Comparison of ENCODE assay signal across 1 cellular context in the genomic region with DNA sequence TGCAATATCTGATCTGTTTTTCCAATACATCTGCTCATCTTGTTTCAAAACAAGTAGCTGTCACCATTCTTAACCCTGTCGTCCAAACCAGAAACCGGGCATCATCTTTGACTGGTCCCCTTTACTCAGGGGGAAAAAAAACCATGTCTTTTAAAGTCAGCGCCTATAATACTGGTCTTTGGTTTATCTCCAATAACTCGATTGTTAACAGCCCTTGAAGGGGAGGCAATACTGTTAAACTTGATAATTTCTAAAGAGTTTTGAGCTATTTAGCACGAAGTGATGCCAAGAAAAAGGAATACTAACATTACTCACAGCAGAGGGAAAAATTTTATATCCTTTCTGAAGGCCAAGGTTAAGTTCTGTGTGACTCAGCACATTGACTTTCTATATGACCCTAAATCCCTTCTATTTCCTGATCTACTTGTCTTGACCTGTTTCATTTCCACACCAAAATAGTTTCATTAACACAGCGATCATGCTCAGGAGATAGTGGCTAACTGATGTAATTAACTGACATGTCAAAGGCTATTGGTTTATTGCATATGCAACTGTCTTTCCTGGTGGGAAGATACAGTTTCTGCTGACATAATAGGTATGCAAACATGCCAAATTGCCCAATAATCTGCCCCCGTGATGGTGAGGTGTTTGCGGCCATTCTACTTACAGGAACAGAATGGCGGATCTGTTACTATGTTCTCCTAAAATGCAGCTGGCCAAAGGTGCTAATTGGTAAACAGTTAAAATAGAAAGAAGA.
TF ChIP-seq lines count a peak whose summit lies in the region.

No MANE protein-coding gene starts in this region.

TF ChIP-seq in K562, 482 proteins besides CTCF, POLR2A, EP300 and RAD21 (continued from another document and continues in another):
- TF ChIP-seq, protein P1, sequence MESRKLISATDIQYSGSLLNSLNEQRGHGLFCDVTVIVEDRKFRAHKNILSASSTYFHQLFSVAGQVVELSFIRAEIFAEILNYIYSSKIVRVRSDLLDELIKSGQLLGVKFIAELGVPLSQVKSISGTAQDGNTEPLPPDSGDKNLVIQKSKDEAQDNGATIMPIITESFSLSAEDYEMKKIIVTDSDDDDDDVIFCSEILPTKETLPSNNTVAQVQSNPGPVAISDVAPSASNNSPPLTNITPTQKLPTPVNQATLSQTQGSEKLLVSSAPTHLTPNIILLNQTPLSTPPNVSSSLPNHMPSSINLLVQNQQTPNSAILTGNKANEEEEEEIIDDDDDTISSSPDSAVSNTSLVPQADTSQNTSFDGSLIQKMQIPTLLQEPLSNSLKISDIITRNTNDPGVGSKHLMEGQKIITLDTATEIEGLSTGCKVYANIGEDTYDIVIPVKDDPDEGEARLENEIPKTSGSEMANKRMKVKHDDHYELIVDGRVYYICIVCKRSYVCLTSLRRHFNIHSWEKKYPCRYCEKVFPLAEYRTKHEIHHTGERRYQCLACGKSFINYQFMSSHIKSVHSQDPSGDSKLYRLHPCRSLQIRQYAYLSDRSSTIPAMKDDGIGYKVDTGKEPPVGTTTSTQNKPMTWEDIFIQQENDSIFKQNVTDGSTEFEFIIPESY (CRISPR knock-in tag; IDR thresholded peaks at IDR 0.05): peak; percentile 48
- TF ChIP-seq BCOR (IDR thresholded peaks at IDR 0.05) (no peak), CBFB (CRISPR knock-in tag; IDR thresholded peaks at IDR 0.05) (no peak), ESRRA (IDR thresholded peaks at IDR 0.05; ENCODE audit: borderline replicate concordance, low read depth) (peak; percentile 66), ZBTB7A (IDR thresholded peaks at IDR 0.05; ENCODE audit: borderline replicate concordance, control insufficient read depth, low read depth, low read length) (no peak), ZNF644 (tag; IDR thresholded peaks at IDR 0.05; ENCODE audit: low read depth) (peak; percentile 35; the same call in 1 of the 2 replicates), MCM3 (IDR thresholded peaks at IDR 0.05) (no peak), C11orf30 (IDR thresholded peaks at IDR 0.05; ENCODE audit: low read depth) (peak; percentile 94), ZNF740 (CRISPR knock-in tag; IDR thresholded peaks at IDR 0.05) (no peak), ZNF740 (tag; IDR thresholded peaks at IDR 0.05) (no peak), NBN (IDR thresholded peaks at IDR 0.05; ENCODE audit: low read depth) (no peak; the same call in 1 of the 2 replicates), TBP (optimal IDR thresholded peaks at IDR 0.05; ENCODE audit: low read depth, low read length) (no peak), KLF6 (CRISPR knock-in tag; IDR thresholded peaks at IDR 0.05; ENCODE audit: borderline replicate concordance) (no peak; the same call in 1 of the 2 replicates), ZNF165 (CRISPR knock-in tag; IDR thresholded peaks at IDR 0.05; ENCODE audit: borderline replicate concordance) (no peak), ZNF12 (CRISPR knock-in tag; IDR thresholded peaks at IDR 0.05) (no peak), SAFB2 (IDR thresholded peaks at IDR 0.05; ENCODE audit: borderline replicate concordance, low read depth, low read length, severe bottlenecking) (no peak), ZNF764 (CRISPR knock-in tag; IDR thresholded peaks at IDR 0.05; ENCODE audit: low read depth) (no peak), MAFF (IDR thresholded peaks at IDR 0.05; ENCODE audit: low read length) (peak; percentile 78), SMARCC2 (IDR thresholded peaks at IDR 0.05; ENCODE audit: low read depth) (peak; percentile 69), ZNF316 (IDR thresholded peaks at IDR 0.05) (peak; percentile 96), NRF1 (conservative IDR thresholded peaks at IDR 0.05 in 1 of 2, IDR thresholded peaks at IDR 0.05 in 1 of 2) (peak; percentile 49 to 65; a peak in 3 of 4 replicates), SMC3 (conservative IDR thresholded peaks at IDR 0.05; ENCODE audit: insufficient read depth, low read depth, low read length) (no peak), NFE2 (IDR thresholded peaks at IDR 0.05; ENCODE audit: low read depth) (peak; percentile 92), ADNP (tag; IDR thresholded peaks at IDR 0.05) (peak; percentile 36; the same call in 1 of the 2 replicates), CXXC5 (CRISPR knock-in tag; IDR thresholded peaks at IDR 0.05) (no peak; the same call in 1 of the 2 replicates), GABPA (tag; conservative IDR thresholded peaks at IDR 0.05; ENCODE audit: low read depth) (peak; percentile 42; the same call in 1 of the 2 replicates), ATF4 (CRISPR knock-in tag; IDR thresholded peaks at IDR 0.05) (peak; percentile 88), EHMT2 (IDR thresholded peaks at IDR 0.05) (no peak), JUND (IDR thresholded peaks at IDR 0.05; ENCODE audit: borderline replicate concordance, low read depth, low read length) (peak; percentile 73; the same call in 1 of the 2 replicates), JUND (tag; IDR thresholded peaks at IDR 0.05; ENCODE audit: borderline replicate concordance, low read depth, low read length) (peak; percentile 65; the same call in 2 of the 3 replicates), ETV1 (tag; conservative IDR thresholded peaks at IDR 0.05; ENCODE audit: low read depth) (peak; percentile 74), DIDO1 (tag; IDR thresholded peaks at IDR 0.05; ENCODE audit: low read depth) (0 out of 2 replicates have a peak, but pooled peaks have one; percentile 17), ZNF143 (CRISPR knock-in tag; IDR thresholded peaks at IDR 0.05) (no peak), ETV6 (IDR thresholded peaks at IDR 0.05; ENCODE audit: borderline replicate concordance in 1 of 2, low read depth in 2 of 2, low read length in 1 of 2) (0 out of 4 replicates have a peak, but pooled peaks of 1 of the 2 experiments have one; percentile 12), ETV6 (CRISPR knock-in tag; IDR thresholded peaks at IDR 0.05; ENCODE audit: borderline replicate concordance) (no peak), ZNF217 (CRISPR knock-in tag; IDR thresholded peaks at IDR 0.05) (no peak), L3MBTL2 (IDR thresholded peaks at IDR 0.05) (0 out of 2 replicates have a peak, but pooled peaks have one; percentile 22), NR2C1 (IDR thresholded peaks at IDR 0.05) (0 out of 2 replicates have a peak, but pooled peaks have one; percentile 19), NR2C1 (tag; IDR thresholded peaks at IDR 0.05) (peak; percentile 79), GATAD2B (IDR thresholded peaks at IDR 0.05; ENCODE audit: borderline replicate concordance) (peak; percentile 69), CEBPG (CRISPR knock-in tag; IDR thresholded peaks at IDR 0.05) (peak; percentile 95), CEBPG (tag; conservative IDR thresholded peaks at IDR 0.05 in 1 of 2, IDR thresholded peaks at IDR 0.05 in 1 of 2) (peak; percentile 98 to 99), EGR1 (conservative IDR thresholded peaks at IDR 0.05) (0 out of 2 replicates have a peak, but pooled peaks have one; percentile 17), PBX2 (CRISPR knock-in tag; IDR thresholded peaks at IDR 0.05; ENCODE audit: low read depth) (no peak), PBX2 (tag; conservative IDR thresholded peaks at IDR 0.05; ENCODE audit: low read depth) (peak; percentile 74), TAF1 (IDR thresholded peaks at IDR 0.05; ENCODE audit: control insufficient read depth, extremely low read depth, insufficient read depth, low read length, severe bottlenecking) (no peak)
- TF ChIP-seq, protein P2, sequence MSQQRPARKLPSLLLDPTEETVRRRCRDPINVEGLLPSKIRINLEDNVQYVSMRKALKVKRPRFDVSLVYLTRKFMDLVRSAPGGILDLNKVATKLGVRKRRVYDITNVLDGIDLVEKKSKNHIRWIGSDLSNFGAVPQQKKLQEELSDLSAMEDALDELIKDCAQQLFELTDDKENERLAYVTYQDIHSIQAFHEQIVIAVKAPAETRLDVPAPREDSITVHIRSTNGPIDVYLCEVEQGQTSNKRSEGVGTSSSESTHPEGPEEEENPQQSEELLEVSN (IDR thresholded peaks at IDR 0.05; ENCODE audit: borderline replicate concordance in 1 of 2, extremely low read depth in 1 of 2, insufficient read depth in 1 of 2, insufficient read length in 1 of 2, low read depth in 1 of 2, low read length in 1 of 2, poor library complexity in 1 of 2, severe bottlenecking in 1 of 2): no peak
- TF ChIP-seq, protein P3, sequence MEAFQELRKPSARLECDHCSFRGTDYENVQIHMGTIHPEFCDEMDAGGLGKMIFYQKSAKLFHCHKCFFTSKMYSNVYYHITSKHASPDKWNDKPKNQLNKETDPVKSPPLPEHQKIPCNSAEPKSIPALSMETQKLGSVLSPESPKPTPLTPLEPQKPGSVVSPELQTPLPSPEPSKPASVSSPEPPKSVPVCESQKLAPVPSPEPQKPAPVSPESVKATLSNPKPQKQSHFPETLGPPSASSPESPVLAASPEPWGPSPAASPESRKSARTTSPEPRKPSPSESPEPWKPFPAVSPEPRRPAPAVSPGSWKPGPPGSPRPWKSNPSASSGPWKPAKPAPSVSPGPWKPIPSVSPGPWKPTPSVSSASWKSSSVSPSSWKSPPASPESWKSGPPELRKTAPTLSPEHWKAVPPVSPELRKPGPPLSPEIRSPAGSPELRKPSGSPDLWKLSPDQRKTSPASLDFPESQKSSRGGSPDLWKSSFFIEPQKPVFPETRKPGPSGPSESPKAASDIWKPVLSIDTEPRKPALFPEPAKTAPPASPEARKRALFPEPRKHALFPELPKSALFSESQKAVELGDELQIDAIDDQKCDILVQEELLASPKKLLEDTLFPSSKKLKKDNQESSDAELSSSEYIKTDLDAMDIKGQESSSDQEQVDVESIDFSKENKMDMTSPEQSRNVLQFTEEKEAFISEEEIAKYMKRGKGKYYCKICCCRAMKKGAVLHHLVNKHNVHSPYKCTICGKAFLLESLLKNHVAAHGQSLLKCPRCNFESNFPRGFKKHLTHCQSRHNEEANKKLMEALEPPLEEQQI (IDR thresholded peaks at IDR 0.05): 0 out of 2 replicates have a peak, but pooled peaks have one; percentile 51
- TF ChIP-seq, protein P4, sequence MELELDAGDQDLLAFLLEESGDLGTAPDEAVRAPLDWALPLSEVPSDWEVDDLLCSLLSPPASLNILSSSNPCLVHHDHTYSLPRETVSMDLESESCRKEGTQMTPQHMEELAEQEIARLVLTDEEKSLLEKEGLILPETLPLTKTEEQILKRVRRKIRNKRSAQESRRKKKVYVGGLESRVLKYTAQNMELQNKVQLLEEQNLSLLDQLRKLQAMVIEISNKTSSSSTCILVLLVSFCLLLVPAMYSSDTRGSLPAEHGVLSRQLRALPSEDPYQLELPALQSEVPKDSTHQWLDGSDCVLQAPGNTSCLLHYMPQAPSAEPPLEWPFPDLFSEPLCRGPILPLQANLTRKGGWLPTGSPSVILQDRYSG (tag; conservative IDR thresholded peaks at IDR 0.05; ENCODE audit: low read depth): 0 out of 2 replicates have a peak, but pooled peaks have one; percentile 58
- TF ChIP-seq, protein P5, sequence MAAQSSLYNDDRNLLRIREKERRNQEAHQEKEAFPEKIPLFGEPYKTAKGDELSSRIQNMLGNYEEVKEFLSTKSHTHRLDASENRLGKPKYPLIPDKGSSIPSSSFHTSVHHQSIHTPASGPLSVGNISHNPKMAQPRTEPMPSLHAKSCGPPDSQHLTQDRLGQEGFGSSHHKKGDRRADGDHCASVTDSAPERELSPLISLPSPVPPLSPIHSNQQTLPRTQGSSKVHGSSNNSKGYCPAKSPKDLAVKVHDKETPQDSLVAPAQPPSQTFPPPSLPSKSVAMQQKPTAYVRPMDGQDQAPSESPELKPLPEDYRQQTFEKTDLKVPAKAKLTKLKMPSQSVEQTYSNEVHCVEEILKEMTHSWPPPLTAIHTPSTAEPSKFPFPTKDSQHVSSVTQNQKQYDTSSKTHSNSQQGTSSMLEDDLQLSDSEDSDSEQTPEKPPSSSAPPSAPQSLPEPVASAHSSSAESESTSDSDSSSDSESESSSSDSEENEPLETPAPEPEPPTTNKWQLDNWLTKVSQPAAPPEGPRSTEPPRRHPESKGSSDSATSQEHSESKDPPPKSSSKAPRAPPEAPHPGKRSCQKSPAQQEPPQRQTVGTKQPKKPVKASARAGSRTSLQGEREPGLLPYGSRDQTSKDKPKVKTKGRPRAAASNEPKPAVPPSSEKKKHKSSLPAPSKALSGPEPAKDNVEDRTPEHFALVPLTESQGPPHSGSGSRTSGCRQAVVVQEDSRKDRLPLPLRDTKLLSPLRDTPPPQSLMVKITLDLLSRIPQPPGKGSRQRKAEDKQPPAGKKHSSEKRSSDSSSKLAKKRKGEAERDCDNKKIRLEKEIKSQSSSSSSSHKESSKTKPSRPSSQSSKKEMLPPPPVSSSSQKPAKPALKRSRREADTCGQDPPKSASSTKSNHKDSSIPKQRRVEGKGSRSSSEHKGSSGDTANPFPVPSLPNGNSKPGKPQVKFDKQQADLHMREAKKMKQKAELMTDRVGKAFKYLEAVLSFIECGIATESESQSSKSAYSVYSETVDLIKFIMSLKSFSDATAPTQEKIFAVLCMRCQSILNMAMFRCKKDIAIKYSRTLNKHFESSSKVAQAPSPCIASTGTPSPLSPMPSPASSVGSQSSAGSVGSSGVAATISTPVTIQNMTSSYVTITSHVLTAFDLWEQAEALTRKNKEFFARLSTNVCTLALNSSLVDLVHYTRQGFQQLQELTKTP (IDR thresholded peaks at IDR 0.05; ENCODE audit: low read depth in 1 of 2, partially characterized antibody in 2 of 2): peak in 1 of 2 experiments; percentile 64
